10 cellular contexts compared by ENCODE assay signal in the genomic region with DNA sequence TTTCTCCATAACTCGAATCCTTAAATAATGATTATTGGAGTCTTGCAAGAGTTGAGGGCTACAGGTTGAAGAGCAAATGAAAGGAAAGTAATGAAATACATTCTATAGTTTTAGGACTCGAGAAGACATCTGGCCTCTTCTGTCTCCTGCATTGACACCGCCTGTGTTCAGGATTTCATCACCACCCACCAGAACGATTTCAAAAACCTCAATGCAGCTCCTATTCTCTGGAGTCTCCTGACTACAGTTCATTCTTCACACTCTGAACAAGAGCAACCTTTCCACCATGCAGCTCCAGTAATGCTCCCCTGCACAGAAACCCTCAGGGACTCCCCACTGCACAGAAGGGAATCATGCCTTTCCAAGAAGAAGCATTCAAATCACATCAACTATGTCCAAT. TPM values are rescaled to one million over a fixed set of nuclear protein-coding genes. Genes with fewer than 3 reads are reported as not detected.
DNase-seq lines count a peak whose midpoint lies in the region; ATAC-seq lines count a peak whose summit lies in the region.
"Had no signal": no experiment of that assay in that cellular context is flagged by ENCODE, and none has a peak within 500 bp of the region (broad histone marks: within the 10 kb centered on the region; RNA-seq: fewer than 3 reads in every experiment).

No MANE protein-coding gene starts in this region.

- peak overlapping the region in 2 of 5 donors; percentile 30 to 40 for H3K9ac ChIP-seq in subcutaneous abdominal adipose tissue (ENCODE audit: low read length in 5 of 5)

- CTCF ChIA-PET in activated CD4-positive, alpha-beta T cell treated with anti-CD3 and anti-CD28 coated beads, Interleukin-2, amount 10 ng/mL, durations not matched to agents 7 days and 5 days (lab: Charles Lee): interaction anchor here (0.7 to 1.4 kb wide), 3 partner anchors 18 to 96 kb away, joined by 3 to 10 read pairs (median 5); no protein-coding TSS in a partner anchor
- CTCF ChIA-PET in activated CD8-positive, alpha-beta T cell treated with anti-CD3 and anti-CD28 coated beads, Interleukin-2, amount 10 ng/mL, durations not matched to agents 7 days and 5 days (lab: Charles Lee): interaction anchor here (0.9 to 1.4 kb wide), 3 partner anchors 42 to 98 kb away, joined by 3 to 5 read pairs (median 3); no protein-coding TSS in a partner anchor

- no peaks in the 10 kb centered on the region for H3K9me3 Mint-ChIP-seq in activated CD4-positive, alpha-beta T cell treated with anti-CD3 and anti-CD28 coated beads, Interleukin-2, amount 10 ng/mL, durations not matched to agents 7 days and 5 days
- no peaks in the 10 kb centered on the region for H3K9me3 Mint-ChIP-seq in activated CD8-positive, alpha-beta T cell treated with anti-CD3 and anti-CD28 coated beads, Interleukin-2, amount 10 ng/mL, durations not matched to agents 7 days and 5 days (ENCODE audit: insufficient read depth)

- WGBS in right cardiac atrium: 56% methylated on average over 4 of the region's 4 CpGs

- H3K4me1 Mint-ChIP-seq in activated CD4-positive, alpha-beta T cell treated with anti-CD3 and anti-CD28 coated beads, Interleukin-2, amount 10 ng/mL, durations not matched to agents 7 days and 5 days: peaks cover 47% of the 10 kb centered on the region
- H3K4me1 Mint-ChIP-seq in activated CD8-positive, alpha-beta T cell treated with anti-CD3 and anti-CD28 coated beads, Interleukin-2, amount 10 ng/mL, durations not matched to agents 7 days and 5 days (ENCODE audit: low read depth): peaks cover 44% of the 10 kb centered on the region

- no peak for DNase-seq in activated CD4-positive, alpha-beta T cell treated with anti-CD3 and anti-CD28 coated beads, Interleukin-2, amount 10 ng/mL, durations not matched to agents 7 days and 5 days
- no peak for DNase-seq in activated CD4-positive, alpha-beta T cell treated with anti-CD3 and anti-CD28 coated beads, Interleukin-2, amount 50 U/mL, for 48 hours
- peak; percentile 11 for DNase-seq in activated CD8-positive, alpha-beta T cell treated with anti-CD3 and anti-CD28 coated beads, Interleukin-2, amount 10 ng/mL, durations not matched to agents 7 days and 5 days
- DNase-seq in right cardiac atrium: no peak
- DNase-seq in activated CD4-positive, CD25-positive, alpha-beta regulatory T cell (lab: John Stamatoyannopoulos, UW): no peak
- DNase-seq: NCI-H1694 treated with DMSO at 0.1 percent for 48 hours had no signal

- no peak overlapping the region for H3K4me3 ChIP-seq in right cardiac atrium (ENCODE audit: low read length)
- peak overlapping the region in 2 of 5 donors; percentile 8 to 22 for H3K4me3 ChIP-seq in subcutaneous abdominal adipose tissue (ENCODE audit: low read depth in 1 of 5, low read length in 5 of 5)
- H3K4me3 ChIP-seq: cardiac muscle cell had no signal

- no peaks in the 10 kb centered on the region for H3K27me3 Mint-ChIP-seq in activated CD4-positive, alpha-beta T cell treated with anti-CD3 and anti-CD28 coated beads, Interleukin-2, amount 10 ng/mL, durations not matched to agents 7 days and 5 days
- H3K27me3 Mint-ChIP-seq in activated CD8-positive, alpha-beta T cell treated with anti-CD3 and anti-CD28 coated beads, Interleukin-2, amount 10 ng/mL, durations not matched to agents 7 days and 5 days (ENCODE audit: low read depth): no peaks in the 10 kb centered on the region

- H3K9me3 ChIP-seq in right cardiac atrium (ENCODE audit: control insufficient read depth, low read length) (no peaks in the 10 kb centered on the region), subcutaneous abdominal adipose tissue (ENCODE audit: control insufficient read depth in 5 of 5, low read length in 5 of 5) (no peaks in the 10 kb centered on the region)

- H3K27me3 ChIP-seq in right cardiac atrium (ENCODE audit: control insufficient read depth, insufficient read depth): no peaks in the 10 kb centered on the region
- no peaks in the 10 kb centered on the region for H3K27me3 ChIP-seq in subcutaneous abdominal adipose tissue (ENCODE audit: control insufficient read depth in 5 of 5, insufficient read depth in 4 of 5, low read length in 5 of 5)

- intact Hi-C loops in right cardiac atrium (cut with DNase I): no loop called here

- POLR2A ChIA-PET in activated CD4-positive, alpha-beta T cell treated with anti-CD3 and anti-CD28 coated beads, Interleukin-2, amount 10 ng/mL, durations not matched to agents 7 days and 5 days (lab: Charles Lee): interaction anchor here (1.0 kb wide), 1 partner anchor 70 kb away, joined by 3 read pairs; no protein-coding TSS in a partner anchor
- POLR2A ChIA-PET in activated CD8-positive, alpha-beta T cell treated with anti-CD3 and anti-CD28 coated beads, Interleukin-2, amount 10 ng/mL, durations not matched to agents 7 days and 5 days (lab: Charles Lee): interaction anchor here (0.5 kb wide), 1 partner anchor 36 kb away, joined by 3 read pairs; no protein-coding TSS in a partner anchor

- H3K27ac ChIP-seq in right cardiac atrium (ENCODE audit: low read length): peak overlapping the region; percentile 89
- peak overlapping the region; percentile 82 for H3K27ac ChIP-seq in subcutaneous abdominal adipose tissue (ENCODE audit: low read depth, low read length)
- H3K27ac ChIP-seq: cardiac muscle cell had no signal

- peaks cover 0 to 5% (median 0%) of the 10 kb centered on the region in 5 donors for H3K36me3 ChIP-seq in subcutaneous abdominal adipose tissue (ENCODE audit: control insufficient read depth in 5 of 5, insufficient read depth in 5 of 5, low read length in 5 of 5)
- H3K36me3 ChIP-seq: cardiac muscle cell had no signal

- peaks cover 19% of the 10 kb centered on the region for H3K36me3 Mint-ChIP-seq in activated CD4-positive, alpha-beta T cell treated with anti-CD3 and anti-CD28 coated beads, Interleukin-2, amount 10 ng/mL, durations not matched to agents 7 days and 5 days (ENCODE audit: low read depth)
- H3K36me3 Mint-ChIP-seq in activated CD8-positive, alpha-beta T cell treated with anti-CD3 and anti-CD28 coated beads, Interleukin-2, amount 10 ng/mL, durations not matched to agents 7 days and 5 days (ENCODE audit: low read depth): peaks cover 31% of the 10 kb centered on the region

- no peak overlapping the region for H3K4me3 Mint-ChIP-seq in activated CD4-positive, alpha-beta T cell treated with anti-CD3 and anti-CD28 coated beads, Interleukin-2, amount 10 ng/mL, durations not matched to agents 7 days and 5 days
- H3K4me3 Mint-ChIP-seq in activated CD8-positive, alpha-beta T cell treated with anti-CD3 and anti-CD28 coated beads, Interleukin-2, amount 10 ng/mL, durations not matched to agents 7 days and 5 days: no peak overlapping the region

- H3K4me1 ChIP-seq in right cardiac atrium (ENCODE audit: control insufficient read depth, insufficient read depth, low read length) (peaks cover 6% of the 10 kb centered on the region), subcutaneous abdominal adipose tissue (ENCODE audit: control insufficient read depth in 5 of 5, insufficient read depth in 5 of 5, low read length in 5 of 5) (peaks cover 3 to 36% (median 34%) of the 10 kb centered on the region in 5 donors)

- ATAC-seq in activated CD8-positive, alpha-beta T cell treated with anti-CD3 and anti-CD28 coated beads, Interleukin-2, amount 10 ng/mL, durations not matched to agents 7 days and 5 days: no peak
- ATAC-seq in right cardiac atrium (peak; percentile 16 to 27), HG02840 (IDR thresholded peaks at IDR 0.05; ENCODE audit: low FRiP score, unreplicated experiment) (no peak), GM21825 (IDR thresholded peaks at IDR 0.05; ENCODE audit: unreplicated experiment) (no peak)

- H3K27ac Mint-ChIP-seq in activated CD4-positive, alpha-beta T cell treated with anti-CD3 and anti-CD28 coated beads, Interleukin-2, amount 10 ng/mL, durations not matched to agents 7 days and 5 days: peak overlapping the region; percentile 78
- H3K27ac Mint-ChIP-seq in activated CD8-positive, alpha-beta T cell treated with anti-CD3 and anti-CD28 coated beads, Interleukin-2, amount 10 ng/mL, durations not matched to agents 7 days and 5 days: peak overlapping the region; percentile 73

RNA-seq across cellular contexts. Expression of a gene that starts 5.5 kb away (rescaled TPM):
- total RNA-seq in activated CD4-positive, alpha-beta T cell treated with anti-CD3 and anti-CD28 coated beads, Interleukin-2, amount 10 ng/mL, durations not matched to agents 7 days and 5 days: 10 to 100 TPM; 16.1 to 16.5 TPM
- total RNA-seq in activated CD8-positive, alpha-beta T cell treated with anti-CD3 and anti-CD28 coated beads, Interleukin-2, amount 10 ng/mL, durations not matched to agents 7 days and 5 days: 10 to 100 TPM; 17.2 to 18.1 TPM
- total RNA-seq in right cardiac atrium: 10 to 100 TPM; 11.8 to 19.7 (median 15.8) TPM
- polyA plus RNA-seq in right cardiac atrium: 13.9 TPM

Comparison
In these comparisons a context has a peak if more than half of its experiments do, and no peak if none do; other contexts are left out.
1. ATAC-seq: peak in right cardiac atrium (2 of 2); none in activated CD8-positive, alpha-beta T cell treated with anti-CD3 and anti-CD28 coated beads, Interleukin-2, amount 10 ng/mL, durations not matched to agents 7 days and 5 days (single experiment), HG02840 (single experiment) and GM21825 (single experiment).